ENCODE assay signal across 8 cellular contexts in genomic region chr1:154749078-154749760, GRCh38.
DNase-seq lines count a peak whose midpoint lies in the region; ATAC-seq and TF ChIP-seq lines count a peak whose summit lies in the region.

No MANE protein-coding gene starts in this region.

- H3K27me3 ChIP-seq in OCI-LY1 (ENCODE audit: insufficient read depth, low read length) = no peaks in the 10 kb centered on the region

- no peaks in the 10 kb centered on the region for H4K20me1 ChIP-seq in OCI-LY1 (ENCODE audit: insufficient read depth, low read length)

- TF ChIP-seq CTCF in OCI-LY1 (IDR thresholded peaks at IDR 0.05; ENCODE audit: low read length) = peak; percentile 63

- no peak overlapping the region for H3K4me3 ChIP-seq in OCI-LY1 (ENCODE audit: low read depth, low read length, poor library complexity, severe bottlenecking)

- peak; percentile 70 for DNase-seq in activated CD8-positive, alpha-beta memory T cell treated with anti-CD3 and anti-CD28 coated beads for 24 hours
- no peak for DNase-seq in activated CD8-positive, alpha-beta memory T cell treated with anti-CD3 and anti-CD28 coated beads, Interleukin-2, amount 50 U/mL, for 4 hours
- DNase-seq in stimulated activated CD4-positive, alpha-beta T cell treated with anti-CD3 and anti-CD28 coated beads, Interleukin-1b, Interleukin-23, amount 100 ng/mL, for 48 hours = peak; percentile 64
- DNase-seq in retina = no peak

- no peak overlapping the region for H3K9ac ChIP-seq in OCI-LY1 (ENCODE audit: low read length)

- H3F3A ChIP-seq in OCI-LY1 (ENCODE audit: insufficient read depth, low read length) = no peaks in the 10 kb centered on the region

- no peaks in the 10 kb centered on the region for H3K79me2 ChIP-seq in OCI-LY1 (ENCODE audit: insufficient read depth, low read length)

- peaks cover 13% of the 10 kb centered on the region for H3K4me1 ChIP-seq in OCI-LY1 (ENCODE audit: insufficient read depth, low read length, severe bottlenecking)

- H3K27ac ChIP-seq in OCI-LY1 (ENCODE audit: low read depth, low read length, poor library complexity, severe bottlenecking) (no peak overlapping the region), cingulate gyrus (ENCODE audit: low read depth, low read length) (peak overlapping the region; percentile 54)

- H3K9me3 ChIP-seq in OCI-LY1 (ENCODE audit: low read length) = no peaks in the 10 kb centered on the region

- no peaks in the 10 kb centered on the region for H3K9me2 ChIP-seq in OCI-LY1 (ENCODE audit: low read depth, low read length)

- H2AFZ ChIP-seq in OCI-LY1 (ENCODE audit: low read length) = no peak overlapping the region

- peaks cover 42% of the 10 kb centered on the region; the same call in 1 of the 2 replicates for H3K36me3 ChIP-seq in OCI-LY1 (ENCODE audit: insufficient read depth, low read length)

- H3K4me2 ChIP-seq in OCI-LY1 (ENCODE audit: low read length) = no peak overlapping the region

- ATAC-seq in HG03432 (IDR thresholded peaks at IDR 0.05; ENCODE audit: unreplicated experiment) (no peak), HG03159 (IDR thresholded peaks at IDR 0.05; ENCODE audit: unreplicated experiment) (no peak)

Comparison
In these comparisons a context has a peak if more than half of its experiments do, and no peak if none do; other contexts are left out.
1. DNase-seq: peak in activated CD8-positive, alpha-beta memory T cell treated with anti-CD3 and anti-CD28 coated beads for 24 hours (single experiment) and stimulated activated CD4-positive, alpha-beta T cell treated with anti-CD3 and anti-CD28 coated beads, Interleukin-1b, Interleukin-23, amount 100 ng/mL, for 48 hours (single experiment); none in activated CD8-positive, alpha-beta memory T cell treated with anti-CD3 and anti-CD28 coated beads, Interleukin-2, amount 50 U/mL, for 4 hours (single experiment) and retina (single experiment).